In the genomic region with DNA sequence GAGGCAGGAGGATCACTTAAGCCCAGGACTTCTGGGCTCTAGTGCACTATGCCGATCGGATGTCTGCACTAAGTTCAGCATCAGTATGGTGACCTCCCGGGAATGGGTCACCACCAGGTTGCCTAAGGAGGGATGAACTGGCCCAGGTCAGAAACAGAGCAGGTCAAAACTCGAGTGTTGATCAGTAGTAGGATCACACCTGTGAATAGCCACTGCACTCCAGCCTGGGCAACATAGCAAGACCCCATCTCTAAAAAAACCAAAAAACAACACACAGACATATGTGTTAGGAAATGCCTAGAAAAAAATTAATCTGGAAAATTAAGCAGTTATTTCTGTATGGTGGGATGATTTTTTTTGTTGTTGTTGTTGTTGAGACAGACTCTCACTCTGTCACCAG, we compare ENCODE assay signal across 2 cellular contexts.
TF ChIP-seq lines count a peak whose summit lies in the region.

No MANE protein-coding gene starts in this region.

TF ChIP-seq in HepG2, 621 proteins besides CTCF, POLR2A, EP300 and RAD21:
- TF ChIP-seq, protein P1, sequence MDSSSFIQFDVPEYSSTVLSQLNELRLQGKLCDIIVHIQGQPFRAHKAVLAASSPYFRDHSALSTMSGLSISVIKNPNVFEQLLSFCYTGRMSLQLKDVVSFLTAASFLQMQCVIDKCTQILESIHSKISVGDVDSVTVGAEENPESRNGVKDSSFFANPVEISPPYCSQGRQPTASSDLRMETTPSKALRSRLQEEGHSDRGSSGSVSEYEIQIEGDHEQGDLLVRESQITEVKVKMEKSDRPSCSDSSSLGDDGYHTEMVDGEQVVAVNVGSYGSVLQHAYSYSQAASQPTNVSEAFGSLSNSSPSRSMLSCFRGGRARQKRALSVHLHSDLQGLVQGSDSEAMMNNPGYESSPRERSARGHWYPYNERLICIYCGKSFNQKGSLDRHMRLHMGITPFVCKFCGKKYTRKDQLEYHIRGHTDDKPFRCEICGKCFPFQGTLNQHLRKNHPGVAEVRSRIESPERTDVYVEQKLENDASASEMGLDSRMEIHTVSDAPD (CRISPR knock-in tag; IDR thresholded peaks at IDR 0.05), result no peak
- peak; percentile 76 for TF ChIP-seq ZNF121 (CRISPR knock-in tag; IDR thresholded peaks at IDR 0.05)
- TF ChIP-seq, protein P2, sequence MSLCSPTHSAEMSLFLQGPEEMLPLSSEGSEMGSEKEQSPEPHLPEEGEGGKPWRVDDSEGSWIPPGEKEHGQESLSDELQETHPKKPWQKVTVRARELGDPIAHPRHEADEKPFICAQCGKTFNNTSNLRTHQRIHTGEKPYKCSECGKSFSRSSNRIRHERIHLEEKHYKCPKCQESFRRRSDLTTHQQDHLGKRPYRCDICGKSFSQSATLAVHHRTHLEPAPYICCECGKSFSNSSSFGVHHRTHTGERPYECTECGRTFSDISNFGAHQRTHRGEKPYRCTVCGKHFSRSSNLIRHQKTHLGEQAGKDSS (CRISPR knock-in tag; IDR thresholded peaks at IDR 0.05; ENCODE audit: borderline replicate concordance, low read depth), result no peak
- TF ChIP-seq NFKBIZ (CRISPR knock-in tag; IDR thresholded peaks at IDR 0.05), result no peak

TF ChIP-seq in K562, 482 proteins besides CTCF, POLR2A, EP300 and RAD21 (continued from another document):
- TF ChIP-seq ZBTB1 (CRISPR knock-in tag; IDR thresholded peaks at IDR 0.05; ENCODE audit: borderline replicate concordance, low read depth), result no peak
- no peak for TF ChIP-seq MED1 (CRISPR knock-in tag; IDR thresholded peaks at IDR 0.05; ENCODE audit: borderline replicate concordance)
TF ChIP-seq in K562: peak in this region for 1.
